27 cellular contexts compared by ENCODE assay signal in genomic region chr12:3371018-3371417, GRCh38.
DNase-seq lines count a peak whose midpoint lies in the region; ATAC-seq, FAIRE-seq and TF ChIP-seq lines count a peak whose summit lies in the region.
"Had no signal": no experiment of that assay in that cellular context is flagged by ENCODE, and none has a peak within 500 bp of the region (broad histone marks: within the 10 kb centered on the region; RNA-seq: fewer than 3 reads in every experiment).

No MANE protein-coding gene starts in this region.

- 25 to 29% methylated on average over 4 of the region's 4 CpGs for WGBS in pancreas, 2 donors

- intact Hi-C loops in pancreas (cut with DNase I) = no loop called here

- H3K4me1 ChIP-seq in pancreas = peaks cover 13 to 33% (median 22%) of the 10 kb centered on the region in 3 donors
- H3K4me1 ChIP-seq: adrenal gland, psoas muscle had no signal

- peak overlapping the region in 3 of 4 donors; percentile 35 to 74 (median 69) for H3K27ac ChIP-seq in pancreas
- H3K27ac ChIP-seq: 22Rv1, adrenal gland, brain microvascular endothelial cell, heart right ventricle, neutrophil, psoas muscle had no signal

- ATAC-seq in pancreas = peak; percentile 54 to 63 (median 60)
- no peak for ATAC-seq in HG02759 (IDR thresholded peaks at IDR 0.05; ENCODE audit: unreplicated experiment)
- ATAC-seq: activated CD4-positive, alpha-beta T cell treated with anti-CD3 and anti-CD28 coated beads for 36 hours; heart right ventricle; left colon; psoas muscle; T-cell had no signal

- no peaks in the 10 kb centered on the region for H3K27me3 ChIP-seq in pancreas

- H3K9me3 ChIP-seq in pancreas = no peaks in the 10 kb centered on the region
- H3K9me3 ChIP-seq: adrenal gland, heart right ventricle, neutrophil, psoas muscle had no signal

- no peaks in the 10 kb centered on the region for H3K36me3 ChIP-seq in pancreas
- H3K36me3 ChIP-seq: adrenal gland, brain microvascular endothelial cell, heart right ventricle, neutrophil had no signal

- H3K4me3 ChIP-seq in pancreas = no peak overlapping the region
- H3K4me3 ChIP-seq: adrenal gland, heart right ventricle, psoas muscle had no signal

- peak; percentile 17 to 64 for DNase-seq in NCI-H2081 (lab: John Stamatoyannopoulos, UW)
- no peak for DNase-seq in NCI-H2081 treated with DMSO at 0.1 percent for 48 hours (lab: John Stamatoyannopoulos, UW)
- peak; percentile 97 for DNase-seq in NCI-H187 treated with DMSO at 0.1 percent for 48 hours (lab: John Stamatoyannopoulos, UW)
- peak; percentile 81 for DNase-seq in NCI-H69 (lab: John Stamatoyannopoulos, UW)
- DNase-seq in pancreas = peak in 1 of 6 donors; percentile 30
- no peak for DNase-seq in activated naive CD4-positive, alpha-beta T cell (lab: John Stamatoyannopoulos, UW)
- DNase-seq in T-helper 1 cell = no peak
- DNase-seq: activated CD4-positive, alpha-beta T cell treated with anti-CD3 and anti-CD28 coated beads for 36 hours; activated CD8-positive, alpha-beta memory T cell treated with anti-CD3 and anti-CD28 coated beads for 24 hours; activated gamma-delta T cell treated with Interleukin-2 at 50 U/mL for 16 hours; activated T-cell treated with anti-CD3 and anti-CD28 coated beads, Interleukin-2, amount 50 U/mL, for 1 hour; adrenal gland; brain microvascular endothelial cell; effector CD4-positive, alpha-beta T cell; heart right ventricle; HFFc6; left colon; mesenchymal stem cell; MM.1S; psoas muscle; SIG-M5; stimulated activated CD4-positive, alpha-beta T cell treated with anti-CD3 and anti-CD28 coated beads, Interleukin-1b, Interleukin-23, amount 100 ng/mL, for 48 hours; T-cell; trophoblast cell had no signal

- TF ChIP-seq CTCF in pancreas (IDR thresholded peaks at IDR 0.05) = no peak

- FAIRE-seq in pancreas (lab: Jason Lieb, UNC) = no peak

Comparison
In these comparisons a context has a peak if more than half of its experiments do, and no peak if none do; other contexts are left out.
1. DNase-seq: peak in NCI-H2081 (2 of 2), NCI-H187 treated with DMSO at 0.1 percent for 48 hours (single experiment) and NCI-H69 (single experiment); none in NCI-H2081 treated with DMSO at 0.1 percent for 48 hours (single experiment), activated naive CD4-positive, alpha-beta T cell (0 of 4) and T-helper 1 cell (0 of 5).